24 cellular contexts compared by ENCODE assay signal in the genomic region with DNA sequence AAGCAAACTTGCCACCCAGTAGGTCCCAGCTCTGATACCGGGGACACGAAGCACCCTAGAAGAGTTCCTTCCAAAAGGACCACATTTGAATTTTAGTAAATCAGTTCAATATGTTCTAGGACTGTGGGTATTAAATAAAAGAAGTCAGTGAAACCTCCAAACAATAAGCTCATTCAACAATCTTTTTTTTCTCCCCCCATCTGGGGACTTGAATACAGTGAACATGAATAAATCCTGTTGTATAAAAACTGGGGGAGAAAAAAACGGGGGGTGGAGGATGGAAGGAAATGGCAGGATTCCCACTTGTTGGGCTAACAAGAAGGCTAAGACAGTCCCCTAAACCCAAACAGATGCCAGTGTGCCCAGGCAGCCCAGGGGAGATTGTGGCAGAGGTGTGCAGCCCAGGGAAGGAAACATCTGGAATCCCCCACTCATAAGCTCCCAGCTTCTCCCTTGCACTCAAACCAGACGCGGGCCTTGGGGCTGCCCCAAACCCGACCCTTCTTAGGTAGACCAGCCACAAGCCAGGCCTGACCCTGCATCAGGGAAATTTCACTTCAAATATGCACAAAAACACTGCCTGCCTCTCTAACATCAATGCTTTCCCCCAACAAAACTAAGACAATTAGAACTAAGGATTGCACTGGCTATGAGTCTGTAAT. TPM values are rescaled to one million over a fixed set of nuclear protein-coding genes. Genes with fewer than 3 reads are reported as not detected.
DNase-seq lines count a peak whose midpoint lies in the region; ATAC-seq and TF ChIP-seq lines count a peak whose summit lies in the region.
"Had no signal": no experiment of that assay in that cellular context is flagged by ENCODE, and none has a peak within 500 bp of the region (broad histone marks: within the 10 kb centered on the region; RNA-seq: fewer than 3 reads in every experiment).

No MANE protein-coding gene starts in this region.

- H3K4me1 ChIP-seq in parathyroid adenoma = peaks cover 94% of the 10 kb centered on the region
- H3K4me1 ChIP-seq: right lobe of liver had no signal

- peaks cover 91% of the 10 kb centered on the region for H3K79me2 ChIP-seq in parathyroid adenoma

- no peak overlapping the region for H3K27ac Mint-ChIP-seq in natural killer cell treated with Interleukin-12 subunit alpha and Interleukin-12 subunit beta and Interleukin-15 and Interleukin-18, amount 100 ng/mL, for 72 hours
- no peak overlapping the region for H3K27ac Mint-ChIP-seq in natural killer cell
- no peak overlapping the region for H3K27ac Mint-ChIP-seq in activated naive CD8-positive, alpha-beta T cell treated with anti-CD3 and anti-CD28 coated beads, Interleukin-2, amount 50 U/mL, for 24 hours
- no peak overlapping the region for H3K27ac Mint-ChIP-seq in activated CD4-positive, alpha-beta memory T cell treated with anti-CD3 and anti-CD28 coated beads for 36 hours
- H3K27ac Mint-ChIP-seq: activated naive CD8-positive, alpha-beta T cell treated with anti-CD3 and anti-CD28 coated beads, Interleukin-2, amount 10 ng/mL, durations not matched to agents 7 days and 5 days; B cell; naive thymus-derived CD4-positive, alpha-beta T cell had no signal

- no peaks in the 10 kb centered on the region for H3K36me3 ChIP-seq in parathyroid adenoma (ENCODE audit: control insufficient read depth, insufficient read depth, low read length)
- H3K36me3 ChIP-seq: heart right ventricle, right lobe of liver, upper lobe of left lung had no signal

- DNase-seq in natural killer cell treated with Interleukin-12 subunit alpha and Interleukin-12 subunit beta and Interleukin-15 and Interleukin-18, amount 100 ng/mL, for 72 hours (ENCODE audit: low spot score) = peak; percentile 2
- DNase-seq in natural killer cell = no peak
- no peak for DNase-seq in activated naive CD8-positive, alpha-beta T cell treated with anti-CD3 and anti-CD28 coated beads, Interleukin-2, amount 50 U/mL, for 24 hours
- no peak for DNase-seq in omental fat pad (ENCODE audit: low spot score)
- no peak for DNase-seq in activated CD4-positive, alpha-beta memory T cell treated with anti-CD3 and anti-CD28 coated beads for 36 hours
- DNase-seq: activated CD4-positive, alpha-beta T cell treated with anti-CD3 and anti-CD28 coated beads, Interleukin-2, amount 50 U/mL, for 4 hours; activated CD4-positive, CD25-positive, alpha-beta regulatory T cell; activated effector memory CD4-positive, alpha-beta T cell treated with Interleukin-2 at 50 U/mL for 16 hours; activated naive CD8-positive, alpha-beta T cell treated with anti-CD3 and anti-CD28 coated beads, Interleukin-2, amount 10 ng/mL, durations not matched to agents 7 days and 5 days; activated T-cell treated with anti-CD3 and anti-CD28 coated beads for 4 hours; GDM1; heart right ventricle; naive thymus-derived CD4-positive, alpha-beta T cell; NCI-H1105; NCI-H2029 treated with DMSO at 0.1 percent for 48 hours; NCI-H226; right lobe of liver; upper lobe of left lung had no signal

- H3K4me2 ChIP-seq in parathyroid adenoma (ENCODE audit: low read length) = peak overlapping the region; percentile 47
- H3K4me2 ChIP-seq: A549 had no signal

- no peaks in the 10 kb centered on the region for H3K9me3 ChIP-seq in parathyroid adenoma (ENCODE audit: control insufficient read depth, low read length)
- H3K9me3 ChIP-seq: A549, heart right ventricle, right lobe of liver, upper lobe of left lung had no signal

- TF ChIP-seq CTCF in natural killer cell (IDR thresholded peaks at IDR 0.05) (no peak), parathyroid adenoma (IDR thresholded peaks at IDR 0.05) (no peak), omental fat pad (IDR thresholded peaks at IDR 0.05) (no peak)

- H3K9me3 Mint-ChIP-seq in natural killer cell treated with Interleukin-12 subunit alpha and Interleukin-12 subunit beta and Interleukin-15 and Interleukin-18, amount 100 ng/mL, for 72 hours = no peaks in the 10 kb centered on the region
- no peaks in the 10 kb centered on the region for H3K9me3 Mint-ChIP-seq in natural killer cell
- H3K9me3 Mint-ChIP-seq in activated naive CD8-positive, alpha-beta T cell treated with anti-CD3 and anti-CD28 coated beads, Interleukin-2, amount 50 U/mL, for 24 hours = no peaks in the 10 kb centered on the region
- H3K9me3 Mint-ChIP-seq in activated CD4-positive, alpha-beta memory T cell treated with anti-CD3 and anti-CD28 coated beads for 36 hours = no peaks in the 10 kb centered on the region
- H3K9me3 Mint-ChIP-seq: central memory CD8-positive, alpha-beta T cell had no signal

- no peak overlapping the region for H3K4me3 Mint-ChIP-seq in natural killer cell treated with Interleukin-12 subunit alpha and Interleukin-12 subunit beta and Interleukin-15 and Interleukin-18, amount 100 ng/mL, for 72 hours
- H3K4me3 Mint-ChIP-seq in natural killer cell = no peak overlapping the region
- no peak overlapping the region for H3K4me3 Mint-ChIP-seq in activated naive CD8-positive, alpha-beta T cell treated with anti-CD3 and anti-CD28 coated beads, Interleukin-2, amount 50 U/mL, for 24 hours
- H3K4me3 Mint-ChIP-seq in activated CD4-positive, alpha-beta memory T cell treated with anti-CD3 and anti-CD28 coated beads for 36 hours = no peak overlapping the region
- H3K4me3 Mint-ChIP-seq: activated naive CD8-positive, alpha-beta T cell treated with anti-CD3 and anti-CD28 coated beads, Interleukin-2, amount 10 ng/mL, durations not matched to agents 7 days and 5 days; B cell; central memory CD8-positive, alpha-beta T cell; naive thymus-derived CD4-positive, alpha-beta T cell had no signal

- peaks cover 26 to 64% of the 10 kb centered on the region in 2 donors for H3K27me3 Mint-ChIP-seq in natural killer cell treated with Interleukin-12 subunit alpha and Interleukin-12 subunit beta and Interleukin-15 and Interleukin-18, amount 100 ng/mL, for 72 hours
- peaks cover 15 to 26% of the 10 kb centered on the region in 2 donors for H3K27me3 Mint-ChIP-seq in natural killer cell (ENCODE audit: low read depth in 2 of 2)
- peaks cover 40% of the 10 kb centered on the region for H3K27me3 Mint-ChIP-seq in activated naive CD8-positive, alpha-beta T cell treated with anti-CD3 and anti-CD28 coated beads, Interleukin-2, amount 50 U/mL, for 24 hours
- peaks cover 38% of the 10 kb centered on the region for H3K27me3 Mint-ChIP-seq in activated CD4-positive, alpha-beta memory T cell treated with anti-CD3 and anti-CD28 coated beads for 36 hours

- no peak overlapping the region for H3K9ac ChIP-seq in parathyroid adenoma

- intact Hi-C loops in natural killer cell (cut with micrococcal nuclease) = no loop called here
- intact Hi-C loops in activated CD4-positive, alpha-beta memory T cell treated with anti-CD3 and anti-CD28 coated beads for 36 hours (cut with micrococcal nuclease) = no loop called here

- peaks cover 0 to 7% of the 10 kb centered on the region in 2 donors for H3K4me1 Mint-ChIP-seq in natural killer cell treated with Interleukin-12 subunit alpha and Interleukin-12 subunit beta and Interleukin-15 and Interleukin-18, amount 100 ng/mL, for 72 hours (ENCODE audit: low read depth in 2 of 2)
- no peaks in the 10 kb centered on the region for H3K4me1 Mint-ChIP-seq in natural killer cell
- H3K4me1 Mint-ChIP-seq in activated naive CD8-positive, alpha-beta T cell treated with anti-CD3 and anti-CD28 coated beads, Interleukin-2, amount 50 U/mL, for 24 hours = peaks cover 8% of the 10 kb centered on the region
- no peaks in the 10 kb centered on the region for H3K4me1 Mint-ChIP-seq in activated CD4-positive, alpha-beta memory T cell treated with anti-CD3 and anti-CD28 coated beads for 36 hours (ENCODE audit: low read depth)
- H3K4me1 Mint-ChIP-seq: B cell; central memory CD8-positive, alpha-beta T cell had no signal

- CTCF ChIA-PET in activated CD4-positive, alpha-beta memory T cell treated with anti-CD3 and anti-CD28 coated beads for 36 hours (lab: Charles Lee) = interaction anchor here (0.5 kb wide), 1 partner anchor 298 kb away, joined by 3 read pairs; no protein-coding TSS in a partner anchor

- POLR2A ChIA-PET in activated CD4-positive, alpha-beta memory T cell treated with anti-CD3 and anti-CD28 coated beads for 36 hours (lab: Charles Lee) = no interaction called here

- no peak overlapping the region for H2AFZ ChIP-seq in parathyroid adenoma

- no peak for ATAC-seq in natural killer cell treated with Interleukin-12 subunit alpha and Interleukin-12 subunit beta and Interleukin-15 and Interleukin-18, amount 100 ng/mL, for 72 hours
- ATAC-seq in natural killer cell (no peak), HG02973 (IDR thresholded peaks at IDR 0.05; ENCODE audit: unreplicated experiment) (no peak), omental fat pad (ENCODE audit: low FRiP score) (no peak), HG03354 (IDR thresholded peaks at IDR 0.05; ENCODE audit: poor library complexity, severe bottlenecking, unreplicated experiment) (no peak)
- peak; percentile 60 for ATAC-seq in activated naive CD8-positive, alpha-beta T cell treated with anti-CD3 and anti-CD28 coated beads, Interleukin-2, amount 50 U/mL, for 24 hours
- ATAC-seq: A549; heart right ventricle; naive thymus-derived CD4-positive, alpha-beta T cell; right lobe of liver had no signal

- peak overlapping the region; percentile 91 for H3K27ac ChIP-seq in parathyroid adenoma
- H3K27ac ChIP-seq: A549, heart right ventricle, right lobe of liver, upper lobe of left lung had no signal

- no peaks in the 10 kb centered on the region for H3K36me3 Mint-ChIP-seq in natural killer cell treated with Interleukin-12 subunit alpha and Interleukin-12 subunit beta and Interleukin-15 and Interleukin-18, amount 100 ng/mL, for 72 hours
- H3K36me3 Mint-ChIP-seq in natural killer cell = no peaks in the 10 kb centered on the region
- H3K36me3 Mint-ChIP-seq in activated naive CD8-positive, alpha-beta T cell treated with anti-CD3 and anti-CD28 coated beads, Interleukin-2, amount 50 U/mL, for 24 hours (ENCODE audit: low read depth) = no peaks in the 10 kb centered on the region
- no peaks in the 10 kb centered on the region for H3K36me3 Mint-ChIP-seq in activated CD4-positive, alpha-beta memory T cell treated with anti-CD3 and anti-CD28 coated beads for 36 hours
- H3K36me3 Mint-ChIP-seq: activated naive CD8-positive, alpha-beta T cell treated with anti-CD3 and anti-CD28 coated beads, Interleukin-2, amount 10 ng/mL, durations not matched to agents 7 days and 5 days; naive thymus-derived CD4-positive, alpha-beta T cell had no signal

- H3K27me3 ChIP-seq in parathyroid adenoma (ENCODE audit: control insufficient read depth, insufficient read depth, low read length) = no peaks in the 10 kb centered on the region
- H3K27me3 ChIP-seq: upper lobe of left lung had no signal

- H3K4me3 ChIP-seq in parathyroid adenoma (ENCODE audit: low read depth, low read length) = no peak overlapping the region
- H3K4me3 ChIP-seq: A549, heart right ventricle, right lobe of liver, upper lobe of left lung had no signal

RNA-seq across cellular contexts. Expression of a gene that starts 8.8 kb away (rescaled TPM):
- total RNA-seq in natural killer cell treated with Interleukin-12 subunit alpha and Interleukin-12 subunit beta and Interleukin-15 and Interleukin-18, amount 100 ng/mL, for 72 hours = 1 to 10 TPM; 1.3 to 8.8 TPM
- total RNA-seq in natural killer cell (1 to 10 TPM in 2 of 3 donors, under 1 TPM in 1; 0.66 to 2.8 (median 1.3) TPM), omental fat pad (10 to 100 TPM in 1 of 4 donors, 1 to 10 TPM in 3; 3.7 to 18.8 (median 4.5) TPM)
- total RNA-seq in activated CD4-positive, alpha-beta memory T cell treated with anti-CD3 and anti-CD28 coated beads for 36 hours = 1 to 10 TPM; 1.1 to 1.2 TPM
